ENCODE assay signal across 2 cellular contexts in genomic region chr16:78984887-78985464, GRCh38.
TF ChIP-seq lines count a peak whose summit lies in the region.

No MANE protein-coding gene starts in this region.

TF ChIP-seq in SK-N-SH, 30 proteins besides CTCF, POLR2A, EP300 and RAD21 (continued from another document):
- no peak for TF ChIP-seq ZBTB33 (IDR thresholded peaks at IDR 0.05; ENCODE audit: borderline replicate concordance, low read depth)
- 0 out of 2 replicates have a peak, but pooled peaks have one; percentile 45 for TF ChIP-seq RCOR1 (IDR thresholded peaks at IDR 0.05; ENCODE audit: low read length)
- peak; percentile 71; the same call in 1 of the 2 replicates for TF ChIP-seq FOXJ3 (CRISPR knock-in tag; IDR thresholded peaks at IDR 0.05)

TF ChIP-seq in SK-N-SH treated with all-trans-retinoic acid at 6 μM for 48 hours, 23 proteins besides CTCF, POLR2A, EP300 and RAD21 (continued from another document):
- TF ChIP-seq ESRRG (CRISPR knock-in tag; IDR thresholded peaks at IDR 0.05) (no peak), PPARA (CRISPR knock-in tag; IDR thresholded peaks at IDR 0.05; ENCODE audit: borderline replicate concordance) (no peak), CSRNP3 (CRISPR knock-in tag; IDR thresholded peaks at IDR 0.05) (no peak), CSDC2 (CRISPR knock-in tag; IDR thresholded peaks at IDR 0.05) (no peak), TOX (CRISPR knock-in tag; IDR thresholded peaks at IDR 0.05; ENCODE audit: borderline replicate concordance) (no peak)
TF ChIP-seq in SK-N-SH treated with all-trans-retinoic acid at 6 μM for 48 hours: peak in this region for 0.
